Comparison of ENCODE assay signal across 8 cellular contexts in the genomic region with DNA sequence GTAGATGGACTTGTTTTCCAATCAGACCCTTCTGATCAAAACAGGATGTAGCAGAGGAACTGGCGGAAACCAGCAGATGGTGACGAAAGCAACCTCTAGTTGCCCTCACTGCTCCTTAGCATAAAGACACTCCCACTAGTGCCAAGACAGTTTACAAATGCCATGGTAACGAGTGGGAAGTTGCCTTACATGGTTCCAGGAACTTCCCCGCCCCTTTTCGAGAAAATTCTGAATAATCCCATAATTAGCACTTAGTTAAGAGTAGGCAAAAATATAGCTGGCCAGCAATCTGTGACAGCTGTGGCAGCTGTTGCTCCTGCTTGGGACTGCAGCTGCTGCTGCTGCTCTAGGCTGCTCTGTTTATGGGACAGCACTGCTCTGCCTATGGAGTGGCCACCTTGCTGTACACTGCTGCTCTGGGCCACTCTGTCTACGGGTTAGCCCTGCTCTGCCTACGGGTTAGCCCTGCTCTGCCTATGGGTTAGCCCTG. TPM values are rescaled to one million over a fixed set of nuclear protein-coding genes. Genes with fewer than 3 reads are reported as not detected.
DNase-seq lines count a peak whose midpoint lies in the region; ATAC-seq lines count a peak whose summit lies in the region.

No MANE protein-coding gene starts in this region.

- POLR2A ChIA-PET in naive thymus-derived CD4-positive, alpha-beta T cell (lab: Charles Lee): interaction anchor here (0.7 to 7.0 kb wide), 6 partner anchors 10 to 40 kb away, joined by 3 to 119 read pairs (median 3); a partner anchor contains a TSS

- peak overlapping the region; percentile 19 for H3K4me3 ChIP-seq in naive thymus-derived CD4-positive, alpha-beta T cell (ENCODE audit: low read length)

- DNase-seq in NAMALWA (ENCODE audit: low spot score): peak; percentile 96
- DNase-seq in activated T-cell treated with anti-CD3 and anti-CD28 coated beads, Interleukin-2, amount 50 U/mL, for 72 hours: peak in 1 of 2 donors; percentile 35
- peak in 8 of 9 donors; percentile 13 to 87 (median 79) for DNase-seq in naive thymus-derived CD4-positive, alpha-beta T cell
- DNase-seq in cerebellum (ENCODE audit: low spot score): no peak
- no peak for DNase-seq in GM19238 (ENCODE audit: insufficient read length, low spot score)

- H3K36me3 Mint-ChIP-seq in activated T-cell treated with anti-CD3 and anti-CD28 coated beads, Interleukin-2, amount 50 U/mL, for 72 hours (ENCODE audit: insufficient read depth in 2 of 2): no peaks in the 10 kb centered on the region
- H3K36me3 Mint-ChIP-seq in naive thymus-derived CD4-positive, alpha-beta T cell: peaks cover 0 to 29% (median 0%) of the 10 kb centered on the region in 5 donors

- no peaks in the 10 kb centered on the region for H3K36me3 ChIP-seq in naive thymus-derived CD4-positive, alpha-beta T cell (ENCODE audit: control insufficient read depth in 2 of 3, insufficient read depth in 3 of 3, low read length in 3 of 3)

- peak; percentile 53 for ATAC-seq in GM19351 (IDR thresholded peaks at IDR 0.05; ENCODE audit: unreplicated experiment)
- peak; percentile 31 to 58 for ATAC-seq in activated T-cell treated with anti-CD3 and anti-CD28 coated beads, Interleukin-2, amount 50 U/mL, for 72 hours (replicated peaks in 1 of 2)
- ATAC-seq in naive thymus-derived CD4-positive, alpha-beta T cell: peak; percentile 89
- no peak for ATAC-seq in GM19467 (IDR thresholded peaks at IDR 0.05; ENCODE audit: unreplicated experiment)
- no peak for ATAC-seq in HG03565 (IDR thresholded peaks at IDR 0.05; ENCODE audit: unreplicated experiment)

- peaks cover 84% of the 10 kb centered on the region for H3K4me1 Mint-ChIP-seq in activated T-cell treated with anti-CD3 and anti-CD28 coated beads, Interleukin-2, amount 50 U/mL, for 72 hours (ENCODE audit: low read depth)
- peaks cover 55 to 92% (median 80%) of the 10 kb centered on the region in 7 donors for H3K4me1 Mint-ChIP-seq in naive thymus-derived CD4-positive, alpha-beta T cell

- peak overlapping the region; percentile 48 for H3K27ac ChIP-seq in naive thymus-derived CD4-positive, alpha-beta T cell (ENCODE audit: low read depth, low read length)

- no peak overlapping the region for H3K27ac Mint-ChIP-seq in activated T-cell treated with anti-CD3 and anti-CD28 coated beads, Interleukin-2, amount 50 U/mL, for 72 hours
- H3K27ac Mint-ChIP-seq in naive thymus-derived CD4-positive, alpha-beta T cell: peak overlapping the region; percentile 65 to 96 (median 90)

- no peaks in the 10 kb centered on the region for H3K27me3 ChIP-seq in naive thymus-derived CD4-positive, alpha-beta T cell (ENCODE audit: control insufficient read depth in 2 of 2, insufficient read depth in 2 of 2, low read length in 2 of 2)

- H3K4me1 ChIP-seq in naive thymus-derived CD4-positive, alpha-beta T cell (ENCODE audit: control insufficient read depth in 2 of 2, insufficient read depth in 2 of 2, low read length in 2 of 2): peaks cover 36 to 69% of the 10 kb centered on the region in 2 donors

- H3K9me3 Mint-ChIP-seq in activated T-cell treated with anti-CD3 and anti-CD28 coated beads, Interleukin-2, amount 50 U/mL, for 72 hours: no peaks in the 10 kb centered on the region
- H3K9me3 Mint-ChIP-seq in naive thymus-derived CD4-positive, alpha-beta T cell: peaks cover 0 to 4% (median 0%) of the 10 kb centered on the region in 11 donors

- H3K9me3 ChIP-seq in naive thymus-derived CD4-positive, alpha-beta T cell (ENCODE audit: control insufficient read depth in 2 of 3, low read length in 3 of 3): no peaks in the 10 kb centered on the region

- peak overlapping the region in 1 of 2 donors; percentile 29 for H3K4me3 Mint-ChIP-seq in activated T-cell treated with anti-CD3 and anti-CD28 coated beads, Interleukin-2, amount 50 U/mL, for 72 hours
- H3K4me3 Mint-ChIP-seq in naive thymus-derived CD4-positive, alpha-beta T cell: peak overlapping the region in 8 of 10 donors; percentile 20 to 71 (median 54)

- no peaks in the 10 kb centered on the region for H3K27me3 Mint-ChIP-seq in activated T-cell treated with anti-CD3 and anti-CD28 coated beads, Interleukin-2, amount 50 U/mL, for 72 hours (ENCODE audit: low read depth)
- no peaks in the 10 kb centered on the region for H3K27me3 Mint-ChIP-seq in naive thymus-derived CD4-positive, alpha-beta T cell

- CTCF ChIA-PET in naive thymus-derived CD4-positive, alpha-beta T cell (lab: Charles Lee): interaction anchor here (1.6 kb wide), 1 partner anchor 9 kb away, joined by 7 read pairs; no protein-coding TSS in a partner anchor

- intact Hi-C loops in naive thymus-derived CD4-positive, alpha-beta T cell (cut with micrococcal nuclease): loop anchor here (1.0 to 2.0 kb wide), 5 partner anchors 32 to 126 kb away; a partner anchor contains a TSS

RNA-seq across cellular contexts. Expression of a gene that starts 33.4 kb away (rescaled TPM):
- 10 to 100 TPM; 66.3 to 80.0 TPM for total RNA-seq in activated T-cell treated with anti-CD3 and anti-CD28 coated beads, Interleukin-2, amount 50 U/mL, for 72 hours
- total RNA-seq in naive thymus-derived CD4-positive, alpha-beta T cell: 100 to 1,000 TPM; 179 to 555 (median 375) TPM
- 100 to 1,000 TPM; 165 to 249 TPM for polyA plus RNA-seq in naive thymus-derived CD4-positive, alpha-beta T cell
- total RNA-seq in cerebellum: 41.6 TPM

Comparison
In these comparisons a context has a peak if more than half of its experiments do, and no peak if none do; other contexts are left out.
1. ATAC-seq: peak in GM19351 (single experiment), activated T-cell treated with anti-CD3 and anti-CD28 coated beads, Interleukin-2, amount 50 U/mL, for 72 hours (2 of 2) and naive thymus-derived CD4-positive, alpha-beta T cell (single experiment); none in GM19467 (single experiment) and HG03565 (single experiment).
2. DNase-seq: peak in NAMALWA (single experiment) and naive thymus-derived CD4-positive, alpha-beta T cell (8 of 9); none in cerebellum (single experiment) and GM19238 (single experiment).